Comparison of ENCODE assay signal across 26 cellular contexts in the genomic region with DNA sequence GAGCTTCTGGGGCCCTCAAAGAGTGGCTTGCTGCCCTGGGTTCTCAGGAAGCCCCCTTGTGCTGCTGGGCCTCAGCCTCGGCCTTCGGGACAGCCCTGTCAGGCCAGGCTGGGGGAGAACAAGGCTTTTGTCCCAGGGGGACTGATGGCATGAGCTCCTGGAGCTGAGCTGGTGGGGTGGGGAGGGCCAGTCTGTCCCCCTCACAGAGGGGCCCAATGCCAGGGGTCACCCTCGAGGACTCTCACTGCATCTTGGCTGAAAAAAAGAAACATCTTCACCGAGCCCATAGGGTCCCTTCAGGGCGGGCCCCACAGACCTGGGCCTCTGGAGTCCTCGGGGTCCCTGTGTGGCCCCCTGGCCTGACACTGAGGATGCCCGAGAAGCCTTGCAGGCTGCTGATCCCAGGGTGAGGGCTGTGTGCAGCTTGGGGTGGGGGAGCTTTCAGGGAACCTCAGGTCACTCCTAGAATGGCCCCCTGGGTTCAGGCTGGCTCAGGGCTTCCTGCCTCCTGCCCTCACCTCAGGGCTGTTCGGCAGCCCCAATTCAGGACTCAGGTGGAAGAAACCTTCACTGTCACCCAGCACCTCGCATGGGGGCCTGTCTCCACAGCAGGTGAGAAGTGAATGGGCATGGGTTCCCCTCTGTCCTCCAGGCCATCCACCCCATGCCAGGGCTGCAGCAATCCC.
"Had no signal": no experiment of that assay in that cellular context is flagged by ENCODE, and none has a peak within 500 bp of the region (broad histone marks: within the 10 kb centered on the region; RNA-seq: fewer than 3 reads in every experiment).

No MANE protein-coding gene starts in this region.

- H3K36me3 Mint-ChIP-seq: activated naive CD4-positive, alpha-beta T cell treated with anti-CD3 and anti-CD28 coated beads, Interleukin-2, amount 50 U/mL, for 24 hours had no signal

- H3K27ac ChIP-seq: breast epithelium, KMS-11, SJCRH30, WERI-Rb-1 had no signal

- H3K27me3 ChIP-seq: breast epithelium, MG63 had no signal

- H3K9ac ChIP-seq: KMS-11, SK-N-SH had no signal

- H3K36me3 ChIP-seq: breast epithelium, MG63, SJCRH30, WERI-Rb-1 had no signal

- DNase-seq: activated CD4-positive, alpha-beta T cell treated with anti-CD3 and anti-CD28 coated beads for 36 hours; activated CD4-positive, alpha-beta T cell treated with anti-CD3 and anti-CD28 coated beads, Interleukin-2, amount 50 U/mL, for 1 hour; activated CD8-positive, alpha-beta T cell treated with anti-CD3 and anti-CD28 coated beads for 36 hours; activated effector memory CD4-positive, alpha-beta T cell treated with Interleukin-2 at 50 U/mL for 16 hours; activated naive CD4-positive, alpha-beta T cell; activated T-cell treated with anti-CD3 and anti-CD28 coated beads, Interleukin-2, amount 50 U/mL, for 24 hours; aorta; MG63; MV-4-11; NCI-H1092 treated with DMSO at 0.1 percent for 48 hours; NCI-H1417 treated with DMSO at 0.1 percent for 48 hours; NCI-H1694; NCI-H2029; NCI-H2107; NCI-H345; NCI-H510A; NCI-H526 treated with DMSO at 0.1 percent for 48 hours; NCI-H82; SK-N-SH; T-helper 1 cell; WERI-Rb-1 had no signal

- H3K4me2 ChIP-seq: KMS-11, SK-N-SH had no signal

- H3K4me3 Mint-ChIP-seq: activated CD4-positive, alpha-beta T cell treated with anti-CD3 and anti-CD28 coated beads for 36 hours; activated CD8-positive, alpha-beta T cell treated with anti-CD3 and anti-CD28 coated beads for 36 hours; activated naive CD4-positive, alpha-beta T cell treated with anti-CD3 and anti-CD28 coated beads, Interleukin-2, amount 50 U/mL, for 24 hours; activated T-cell treated with anti-CD3 and anti-CD28 coated beads, Interleukin-2, amount 50 U/mL, for 24 hours; activated T-helper 1 cell treated with anti-CD3 and anti-CD28 coated beads, Interleukin-12 subunit alpha, Interleukin-12 subunit beta, Interleukin-2, Interleukin-4 antibody, amounts not matched to agents 30 ng/mL and 10 ng/mL and 1 ng/mL, durations not matched to agents 14 hours and 24 hours and 36 hours had no signal

- H3K4me3 ChIP-seq: breast epithelium, MG63, SJCRH30 had no signal

- H3K4me1 ChIP-seq: breast epithelium, SJCRH30 had no signal

- H3K27ac Mint-ChIP-seq: activated CD4-positive, alpha-beta T cell treated with anti-CD3 and anti-CD28 coated beads for 36 hours; activated CD8-positive, alpha-beta T cell treated with anti-CD3 and anti-CD28 coated beads for 36 hours; activated T-cell treated with anti-CD3 and anti-CD28 coated beads, Interleukin-2, amount 50 U/mL, for 24 hours; activated T-helper 1 cell treated with anti-CD3 and anti-CD28 coated beads, Interleukin-12 subunit alpha, Interleukin-12 subunit beta, Interleukin-2, Interleukin-4 antibody, amounts not matched to agents 30 ng/mL and 10 ng/mL and 1 ng/mL, durations not matched to agents 14 hours and 24 hours and 36 hours had no signal

- H3K9me3 Mint-ChIP-seq: activated T-cell treated with anti-CD3 and anti-CD28 coated beads, Interleukin-2, amount 50 U/mL, for 24 hours; activated T-helper 1 cell treated with anti-CD3 and anti-CD28 coated beads, Interleukin-12 subunit alpha, Interleukin-12 subunit beta, Interleukin-2, Interleukin-4 antibody, amounts not matched to agents 30 ng/mL and 10 ng/mL and 1 ng/mL, durations not matched to agents 14 hours and 24 hours and 36 hours had no signal

- H3K9me3 ChIP-seq: MG63, SK-N-SH had no signal

- H3K27me3 Mint-ChIP-seq: activated CD4-positive, alpha-beta T cell treated with anti-CD3 and anti-CD28 coated beads for 36 hours; activated naive CD4-positive, alpha-beta T cell treated with anti-CD3 and anti-CD28 coated beads, Interleukin-2, amount 50 U/mL, for 24 hours; activated T-cell treated with anti-CD3 and anti-CD28 coated beads, Interleukin-2, amount 50 U/mL, for 24 hours had no signal

- ATAC-seq: activated CD4-positive, alpha-beta T cell treated with anti-CD3 and anti-CD28 coated beads for 36 hours; activated CD8-positive, alpha-beta T cell treated with anti-CD3 and anti-CD28 coated beads for 36 hours had no signal

- H3K4me1 Mint-ChIP-seq: activated CD4-positive, alpha-beta T cell treated with anti-CD3 and anti-CD28 coated beads for 36 hours; activated naive CD4-positive, alpha-beta T cell treated with anti-CD3 and anti-CD28 coated beads, Interleukin-2, amount 50 U/mL, for 24 hours had no signal
